1 cellular context compared by ENCODE assay signal in genomic region chr10:45253183-45253914, GRCh38.
TF ChIP-seq lines count a peak whose summit lies in the region.

No MANE protein-coding gene starts in this region.

TF ChIP-seq in GM23338, 12 proteins besides CTCF, POLR2A, EP300 and RAD21 (continued from another document):
- TF ChIP-seq REST (IDR thresholded peaks at IDR 0.05; ENCODE audit: unreplicated experiment) (no peak), JUNB (IDR thresholded peaks at IDR 0.05; ENCODE audit: unreplicated experiment) (no peak), STAT1 (IDR thresholded peaks at IDR 0.05; ENCODE audit: unreplicated experiment) (no peak), NANOG (IDR thresholded peaks at IDR 0.05; ENCODE audit: borderline replicate concordance) (no peak), CREB1 (CRISPR knock-in tag; IDR thresholded peaks at IDR 0.05; ENCODE audit: low read depth) (no peak), ZNF114 (CRISPR knock-in tag; IDR thresholded peaks at IDR 0.05) (no peak), ZNF331 (CRISPR knock-in tag; IDR thresholded peaks at IDR 0.05; ENCODE audit: low read depth) (no peak), EZH2phosphoT487 (IDR thresholded peaks at IDR 0.05; ENCODE audit: unreplicated experiment) (no peak), POLR2AphosphoS5 (IDR thresholded peaks at IDR 0.05; ENCODE audit: low read depth) (no peak), EZH2 (IDR thresholded peaks at IDR 0.05; ENCODE audit: low read depth, unreplicated experiment) (no peak), ETS1 (IDR thresholded peaks at IDR 0.05) (no peak)
